ENCODE assay signal across 23 cellular contexts in genomic region chr3:106231086-106231485, GRCh38.
DNase-seq lines count a peak whose midpoint lies in the region; TF ChIP-seq lines count a peak whose summit lies in the region.
"Had no signal": no experiment of that assay in that cellular context is flagged by ENCODE, and none has a peak within 500 bp of the region (broad histone marks: within the 10 kb centered on the region; RNA-seq: fewer than 3 reads in every experiment).

No MANE protein-coding gene starts in this region.

- H3K27ac ChIP-seq in A673 (ENCODE audit: low read depth, low read length, poor library complexity, severe bottlenecking), result no peak overlapping the region
- H3K27ac ChIP-seq: neutrophil, testis had no signal

- no peaks in the 10 kb centered on the region for H3K27me3 Mint-ChIP-seq in activated naive CD4-positive, alpha-beta T cell treated with anti-CD3 and anti-CD28 coated beads, Interleukin-2, amount 50 U/mL, for 24 hours
- no peaks in the 10 kb centered on the region for H3K27me3 Mint-ChIP-seq in activated CD4-positive, alpha-beta memory T cell treated with anti-CD3 and anti-CD28 coated beads, Interleukin-2, amount 10 ng/mL, durations not matched to agents 7 days and 5 days
- H3K27me3 Mint-ChIP-seq in dendritic cell treated with granulocyte-macrophage colony-stimulating factor and Interleukin-4, amounts not matched to agents 40 ng/mL and 50 ng/mL, for 4 days, result no peaks in the 10 kb centered on the region
- H3K27me3 Mint-ChIP-seq: memory B cell; stimulated activated naive B cell treated with anti-CD40 and anti-IgM and Interleukin-4, amounts not matched to agents 10 μg/mL and 1 μg/mL and 100 μg/mL, for 72 hours had no signal

- intact Hi-C loops in dendritic cell treated with granulocyte-macrophage colony-stimulating factor and Interleukin-4, amounts not matched to agents 40 ng/mL and 50 ng/mL, for 4 days (cut with micrococcal nuclease), result no loop called here
- intact Hi-C loops in A673 (cut with micrococcal nuclease; ENCODE audit: unreplicated experiment), result no loop called here

- POLR2A ChIA-PET in activated CD4-positive, alpha-beta memory T cell treated with anti-CD3 and anti-CD28 coated beads, Interleukin-2, amount 10 ng/mL, durations not matched to agents 7 days and 5 days (lab: Charles Lee), result interaction anchor here (0.6 to 1.8 kb wide), 7 partner anchors 14 to 863 kb away, joined by 3 to 9 read pairs (median 4); no protein-coding TSS in a partner anchor
- POLR2A ChIA-PET in A673 (lab: Charles Lee; ENCODE audit: low non-redundant PET), result no interaction called here

- BruUV-seq in A673 (replicated peaks; lab: Mats Ljungman, UMichigan), result no TSS peak

- H3K27me3 ChIP-seq in A673 (replicated peaks; ENCODE audit: insufficient read depth, low read depth, low read length, poor library complexity), result no peaks in the 10 kb centered on the region
- H3K27me3 ChIP-seq: neutrophil, testis had no signal

- H3K36me3 ChIP-seq in A673 (ENCODE audit: insufficient read depth, low read length, poor library complexity, severe bottlenecking), result no peaks in the 10 kb centered on the region
- H3K36me3 ChIP-seq: neutrophil had no signal

- H3K4me3 Mint-ChIP-seq in activated naive CD4-positive, alpha-beta T cell treated with anti-CD3 and anti-CD28 coated beads, Interleukin-2, amount 50 U/mL, for 24 hours, result peak overlapping the region; percentile 81
- peak overlapping the region; percentile 40 for H3K4me3 Mint-ChIP-seq in activated CD4-positive, alpha-beta memory T cell treated with anti-CD3 and anti-CD28 coated beads, Interleukin-2, amount 10 ng/mL, durations not matched to agents 7 days and 5 days
- H3K4me3 Mint-ChIP-seq in dendritic cell treated with granulocyte-macrophage colony-stimulating factor and Interleukin-4, amounts not matched to agents 40 ng/mL and 50 ng/mL, for 4 days, result no peak overlapping the region
- H3K4me3 Mint-ChIP-seq: CD14-positive monocyte; HFFc6; memory B cell; stimulated activated naive B cell treated with anti-CD40 and anti-IgM and Interleukin-4, amounts not matched to agents 10 μg/mL and 1 μg/mL and 100 μg/mL, for 72 hours had no signal

- no peak for TF ChIP-seq CTCF in A673 (conservative IDR thresholded peaks at IDR 0.05; ENCODE audit: low read depth, low read length)

- H3K4me1 ChIP-seq in A673 (ENCODE audit: insufficient read depth, low read length, poor library complexity, severe bottlenecking), result no peaks in the 10 kb centered on the region
- H3K4me1 ChIP-seq: testis had no signal

- no peak overlapping the region for H3K4me3 ChIP-seq in A673 (ENCODE audit: low read depth, low read length, poor library complexity, severe bottlenecking)
- H3K4me3 ChIP-seq: K562, testis had no signal

- CTCF ChIA-PET in activated CD4-positive, alpha-beta memory T cell treated with anti-CD3 and anti-CD28 coated beads, Interleukin-2, amount 10 ng/mL, durations not matched to agents 7 days and 5 days (lab: Charles Lee), result no interaction called here
- CTCF ChIA-PET in A673 (lab: Charles Lee), result no interaction called here

- H3K27ac Mint-ChIP-seq in activated naive CD4-positive, alpha-beta T cell treated with anti-CD3 and anti-CD28 coated beads, Interleukin-2, amount 50 U/mL, for 24 hours, result peak overlapping the region; percentile 99
- peak overlapping the region; percentile 87 for H3K27ac Mint-ChIP-seq in activated CD4-positive, alpha-beta memory T cell treated with anti-CD3 and anti-CD28 coated beads, Interleukin-2, amount 10 ng/mL, durations not matched to agents 7 days and 5 days
- H3K27ac Mint-ChIP-seq in dendritic cell treated with granulocyte-macrophage colony-stimulating factor and Interleukin-4, amounts not matched to agents 40 ng/mL and 50 ng/mL, for 4 days, result peak overlapping the region; percentile 25
- H3K27ac Mint-ChIP-seq: CD14-positive monocyte; HFFc6; memory B cell; stimulated activated naive B cell treated with anti-CD40 and anti-IgM and Interleukin-4, amounts not matched to agents 10 μg/mL and 1 μg/mL and 100 μg/mL, for 72 hours had no signal

- peaks cover 5% of the 10 kb centered on the region for H3K9me3 Mint-ChIP-seq in activated naive CD4-positive, alpha-beta T cell treated with anti-CD3 and anti-CD28 coated beads, Interleukin-2, amount 50 U/mL, for 24 hours
- H3K9me3 Mint-ChIP-seq in activated CD4-positive, alpha-beta memory T cell treated with anti-CD3 and anti-CD28 coated beads, Interleukin-2, amount 10 ng/mL, durations not matched to agents 7 days and 5 days, result peaks cover 38% of the 10 kb centered on the region
- H3K9me3 Mint-ChIP-seq in dendritic cell treated with granulocyte-macrophage colony-stimulating factor and Interleukin-4, amounts not matched to agents 40 ng/mL and 50 ng/mL, for 4 days, result peaks cover 60% of the 10 kb centered on the region
- H3K9me3 Mint-ChIP-seq: HFFc6 had no signal

- no peak for DNase-seq in activated naive CD4-positive, alpha-beta T cell treated with Interleukin-2 at 50 U/mL for 16 hours
- no peak for DNase-seq in activated CD4-positive, alpha-beta memory T cell treated with anti-CD3 and anti-CD28 coated beads, Interleukin-2, amount 10 ng/mL, durations not matched to agents 7 days and 5 days
- DNase-seq in stimulated activated CD4-positive, alpha-beta T cell treated with anti-CD3 and anti-CD28 coated beads, Interleukin-1b, Interleukin-23, amount 100 ng/mL, for 48 hours, result no peak
- DNase-seq in 8988T, result no peak
- no peak for DNase-seq in A673 (ENCODE audit: low spot score)
- DNase-seq: activated CD4-positive, CD25-positive, alpha-beta regulatory T cell; activated gamma-delta T cell treated with Interleukin-2 at 50 U/mL for 16 hours; dermis blood vessel endothelial cell; HFFc6; hippocampal formation; NCI-H2029; NCI-H526 treated with DMSO at 0.1 percent for 48 hours; stimulated activated CD4-positive, alpha-beta T cell treated with anti-CD3 and anti-CD28 coated beads, Interleukin-12 subunit alpha, Interleukin-12 subunit beta, amount 100 ng/mL, for 4 hours; stimulated activated CD4-positive, alpha-beta T cell treated with anti-CD3 and anti-CD28 coated beads, Interleukin-4, amount 100 ng/mL, for 24 hours; stimulated activated naive B cell treated with anti-CD40 and anti-IgM and Interleukin-4, amounts not matched to agents 10 μg/mL and 1 μg/mL and 100 μg/mL, for 72 hours; SW 1271; testis had no signal

- H3K36me3 Mint-ChIP-seq in activated naive CD4-positive, alpha-beta T cell treated with anti-CD3 and anti-CD28 coated beads, Interleukin-2, amount 50 U/mL, for 24 hours, result peaks cover 4% of the 10 kb centered on the region
- peaks cover 61% of the 10 kb centered on the region for H3K36me3 Mint-ChIP-seq in activated CD4-positive, alpha-beta memory T cell treated with anti-CD3 and anti-CD28 coated beads, Interleukin-2, amount 10 ng/mL, durations not matched to agents 7 days and 5 days (ENCODE audit: low read depth)
- peaks cover 31% of the 10 kb centered on the region for H3K36me3 Mint-ChIP-seq in dendritic cell treated with granulocyte-macrophage colony-stimulating factor and Interleukin-4, amounts not matched to agents 40 ng/mL and 50 ng/mL, for 4 days (ENCODE audit: low read depth)
- H3K36me3 Mint-ChIP-seq: CD14-positive monocyte had no signal

- peaks cover 70% of the 10 kb centered on the region for H3K4me1 Mint-ChIP-seq in activated naive CD4-positive, alpha-beta T cell treated with anti-CD3 and anti-CD28 coated beads, Interleukin-2, amount 50 U/mL, for 24 hours
- H3K4me1 Mint-ChIP-seq in activated CD4-positive, alpha-beta memory T cell treated with anti-CD3 and anti-CD28 coated beads, Interleukin-2, amount 10 ng/mL, durations not matched to agents 7 days and 5 days, result peaks cover 50% of the 10 kb centered on the region
- no peaks in the 10 kb centered on the region for H3K4me1 Mint-ChIP-seq in dendritic cell treated with granulocyte-macrophage colony-stimulating factor and Interleukin-4, amounts not matched to agents 40 ng/mL and 50 ng/mL, for 4 days (ENCODE audit: low read depth)
- H3K4me1 Mint-ChIP-seq: CD14-positive monocyte had no signal

- H3K9me3 ChIP-seq in A673 (ENCODE audit: low read depth, low read length, poor library complexity, severe bottlenecking), result peaks cover 3% of the 10 kb centered on the region
- H3K9me3 ChIP-seq: neutrophil, testis had no signal

Comparison
In these comparisons a context has a peak if more than half of its experiments do, and no peak if none do; other contexts are left out.
1. H3K27ac Mint-ChIP-seq: peak in every context shown above with its lines; median percentile 99 in activated naive CD4-positive, alpha-beta T cell treated with anti-CD3 and anti-CD28 coated beads, Interleukin-2, amount 50 U/mL, for 24 hours; 87 in activated CD4-positive, alpha-beta memory T cell treated with anti-CD3 and anti-CD28 coated beads, Interleukin-2, amount 10 ng/mL, durations not matched to agents 7 days and 5 days; 25 in dendritic cell treated with granulocyte-macrophage colony-stimulating factor and Interleukin-4, amounts not matched to agents 40 ng/mL and 50 ng/mL, for 4 days.